In genomic region chr9:94490465-94490864, GRCh38 we compare ENCODE assay signal across 17 cellular contexts.
A peak's percentile ranks its signal among the peaks of the same experiment; 100 is the strongest.
DNase-seq lines count a peak whose midpoint lies in the region; ATAC-seq and TF ChIP-seq lines count a peak whose summit lies in the region.
"Had no signal": no experiment of that assay in that cellular context is flagged by ENCODE, and none has a peak within 500 bp of the region (broad histone marks: within the 10 kb centered on the region; RNA-seq: fewer than 3 reads in every experiment).

No MANE protein-coding gene starts in this region.

- no peak overlapping the region for H3K4me3 ChIP-seq in cardiac fibroblast (replicated peaks in 1 of 2; ENCODE audit: low read depth in 2 of 2, low read length in 2 of 2)

- no peak for ATAC-seq in GM18870 (IDR thresholded peaks at IDR 0.05; ENCODE audit: unreplicated experiment)
- ATAC-seq: left colon had no signal

- no peak for TF ChIP-seq CTCF in cardiac fibroblast (IDR thresholded peaks at IDR 0.05; ENCODE audit: low read depth, low read length)
- no peak for TF ChIP-seq CTCF in GM20000 (IDR thresholded peaks at IDR 0.05; ENCODE audit: extremely low read depth, missing control alignments)

- DNase-seq in EH (ENCODE audit: low read depth) (peak; percentile 30), Kasumi-1 (lab: John Stamatoyannopoulos, UW) (peak; percentile 3 to 14), cardiac fibroblast (ENCODE audit: low read depth in 2 of 2) (peak; percentile 9 to 11), left kidney (ENCODE audit: low read depth, low spot score) (peak; percentile 61), NCI-H1417 (lab: John Stamatoyannopoulos, UW) (no peak), GM20000 (ENCODE audit: low spot score) (no peak)
- no peak for DNase-seq in activated T-cell treated with anti-CD3 and anti-CD28 coated beads, Interleukin-2, amount 50 U/mL, for 1 hour
- DNase-seq: activated CD4-positive, alpha-beta T cell treated with anti-CD3 and anti-CD28 coated beads, Interleukin-2, amount 10 ng/mL, durations not matched to agents 7 days and 5 days; activated effector memory CD4-positive, alpha-beta T cell treated with anti-CD3 and anti-CD28 coated beads, Interleukin-2, amount 50 U/mL, for 16 hours; DMS 273 treated with DMSO at 0.1 percent for 48 hours; left colon; midbrain; NCI-H526 treated with DMSO at 0.1 percent for 48 hours; SHP77; stimulated activated naive CD4-positive, alpha-beta T cell treated with Interleukin-2 at 50 U/mL for 16 hours; T-helper 1 cell had no signal

Comparison
In these comparisons a context has a peak if more than half of its experiments do, and no peak if none do; other contexts are left out.
1. DNase-seq: peak in EH (single experiment), Kasumi-1 (2 of 2), cardiac fibroblast (2 of 2) and left kidney (single experiment); none in activated T-cell treated with anti-CD3 and anti-CD28 coated beads, Interleukin-2, amount 50 U/mL, for 1 hour (single experiment), NCI-H1417 (0 of 3) and GM20000 (single experiment).